15 cellular contexts compared by ENCODE assay signal in genomic region chr9:79769476-79770275, GRCh38.
"Had no signal": no experiment of that assay in that cellular context is flagged by ENCODE, and none has a peak within 500 bp of the region (broad histone marks: within the 10 kb centered on the region; RNA-seq: fewer than 3 reads in every experiment).

No MANE protein-coding gene starts in this region.

- H3K4me3 ChIP-seq: coronary artery, gastroesophageal sphincter, tibial artery, vagina had no signal

- DNase-seq: activated CD4-positive, alpha-beta T cell treated with anti-CD3 and anti-CD28 coated beads, Interleukin-2, amount 50 U/mL, for 4 hours; activated naive CD4-positive, alpha-beta T cell; activated T-cell treated with anti-CD3 and anti-CD28 coated beads for 4 hours; aorta; caudate nucleus; effector CD4-positive, alpha-beta T cell; stimulated activated CD4-positive, alpha-beta T cell treated with anti-CD3 and anti-CD28 coated beads, Interleukin-2, amount 100 ng/mL, for 48 hours; stimulated activated naive CD4-positive, alpha-beta T cell; tibial artery had no signal

- ATAC-seq: gastroesophageal sphincter, left lobe of liver had no signal

- H3K27ac ChIP-seq: coronary artery, gastroesophageal sphincter, neutrophil, tibial artery, vagina had no signal

- H3K36me3 ChIP-seq: gastroesophageal sphincter, neutrophil, tibial artery, vagina had no signal

- H3K9me3 ChIP-seq: gastroesophageal sphincter, neutrophil, tibial artery, vagina had no signal

- H3K4me3 Mint-ChIP-seq: T-helper 2 cell treated with Interferon-gamma antibody and Interleukin-4, amounts not matched to agents 5 μg/mL and 100 μg/mL, for 36 hours had no signal

- H3K9me3 Mint-ChIP-seq: T-helper 2 cell treated with Interferon-gamma antibody and Interleukin-4, amounts not matched to agents 5 μg/mL and 100 μg/mL, for 36 hours had no signal

- H3K4me1 ChIP-seq: vagina had no signal

- H3K27me3 ChIP-seq: gastroesophageal sphincter, neutrophil, tibial artery, vagina had no signal

- H3K27ac Mint-ChIP-seq: T-helper 2 cell treated with Interferon-gamma antibody and Interleukin-4, amounts not matched to agents 5 μg/mL and 100 μg/mL, for 36 hours had no signal
